13 cellular contexts compared by ENCODE assay signal in the genomic region with DNA sequence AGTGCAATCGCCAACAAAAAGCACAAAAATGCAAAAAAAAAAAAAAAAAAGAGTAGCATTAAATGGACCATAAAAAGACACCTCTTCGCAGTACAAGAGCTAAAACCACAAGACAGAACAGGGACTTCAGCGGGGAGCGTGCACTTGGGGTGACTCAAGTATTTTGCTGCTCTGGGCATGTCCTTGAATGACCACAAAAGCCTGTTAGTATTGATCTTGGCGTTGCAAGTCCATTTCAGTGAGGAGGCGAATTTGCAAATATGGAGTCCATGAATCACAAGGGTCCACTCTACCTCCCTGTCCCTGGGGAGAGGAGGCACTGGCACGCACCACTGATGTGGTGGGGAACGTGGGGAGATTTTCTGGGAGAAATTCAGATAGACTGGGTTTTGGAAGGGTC.
DNase-seq lines count a peak whose midpoint lies in the region; ATAC-seq and TF ChIP-seq lines count a peak whose summit lies in the region.
"Had no signal": no experiment of that assay in that cellular context is flagged by ENCODE, and none has a peak within 500 bp of the region (broad histone marks: within the 10 kb centered on the region; RNA-seq: fewer than 3 reads in every experiment).

No MANE protein-coding gene starts in this region.

- DNase-seq in Calu3, result peak; percentile 40
- peak; percentile 26 for DNase-seq in NCI-H187 treated with DMSO at 0.1 percent for 48 hours (lab: John Stamatoyannopoulos, UW)
- DNase-seq in NCI-H2196 treated with DMSO at 0.1 percent for 48 hours (lab: John Stamatoyannopoulos, UW; ENCODE audit: unreplicated experiment), result no peak
- no peak for DNase-seq in D341Med (ENCODE audit: low spot score)
- no peak for DNase-seq in left cardiac atrium
- DNase-seq: activated effector memory CD4-positive, alpha-beta T cell treated with anti-CD3 and anti-CD28 coated beads, Interleukin-2, amount 50 U/mL, for 16 hours; CD8-positive, alpha-beta T cell; NCI-H69; occipital lobe; stimulated activated naive B cell treated with anti-CD40 and anti-IgM and Interleukin-4, amounts not matched to agents 10 μg/mL and 1 μg/mL and 100 μg/mL, for 72 hours had no signal

- peaks cover 50% of the 10 kb centered on the region for H3K4me1 Mint-ChIP-seq in Calu3 (ENCODE audit: low read depth, unreplicated experiment)
- H3K4me1 Mint-ChIP-seq in dendritic cell treated with granulocyte-macrophage colony-stimulating factor and Interleukin-4, amounts not matched to agents 40 ng/mL and 50 ng/mL, for 4 days (ENCODE audit: low read depth), result peaks cover 78% of the 10 kb centered on the region

- WGBS in gastroesophageal sphincter (ENCODE audit: low coverage in 1 of 2), 2 donors, result 78 to 89% methylated on average over 4 to 7 of the region's 8 CpGs

- H3K27ac ChIP-seq in neutrophil, result peak overlapping the region; percentile 92
- H3K27ac ChIP-seq in gastroesophageal sphincter, result no peak overlapping the region

- TF ChIP-seq CTCF in Calu3 (IDR thresholded peaks at IDR 0.05; ENCODE audit: unreplicated experiment) (no peak), neutrophil (IDR thresholded peaks at IDR 0.05) (no peak), gastroesophageal sphincter (IDR thresholded peaks at IDR 0.05) (no peak)

- peaks cover 21% of the 10 kb centered on the region for H3K36me3 Mint-ChIP-seq in Calu3 (ENCODE audit: insufficient read depth, unreplicated experiment)
- H3K36me3 Mint-ChIP-seq in dendritic cell treated with granulocyte-macrophage colony-stimulating factor and Interleukin-4, amounts not matched to agents 40 ng/mL and 50 ng/mL, for 4 days (ENCODE audit: low read depth), result peaks cover 9% of the 10 kb centered on the region
- H3K36me3 Mint-ChIP-seq: CD8-positive, alpha-beta T cell; stimulated activated naive B cell treated with anti-CD40 and anti-IgM and Interleukin-4, amounts not matched to agents 10 μg/mL and 1 μg/mL and 100 μg/mL, for 72 hours had no signal

- H3K9me3 ChIP-seq in neutrophil, result no peaks in the 10 kb centered on the region
- no peaks in the 10 kb centered on the region for H3K9me3 ChIP-seq in gastroesophageal sphincter

- H3K4me3 ChIP-seq in neutrophil (ENCODE audit: low read depth in 1 of 2, low read length in 1 of 2), result peak overlapping the region in 1 of 2 experiments; percentile 60
- no peak overlapping the region for H3K4me3 ChIP-seq in gastroesophageal sphincter

- TF ChIP-seq POLR2A in gastroesophageal sphincter (IDR thresholded peaks at IDR 0.05), result no peak

- no peaks in the 10 kb centered on the region for H3K36me3 ChIP-seq in neutrophil
- no peaks in the 10 kb centered on the region for H3K36me3 ChIP-seq in gastroesophageal sphincter

- H3K4me1 ChIP-seq in neutrophil (ENCODE audit: control insufficient read depth in 1 of 2, insufficient read depth in 1 of 2, low read depth in 1 of 2, low read length in 1 of 2), result peaks cover 33 to 63% of the 10 kb centered on the region in 2 experiments
- H3K4me1 ChIP-seq in gastroesophageal sphincter, result peaks cover 0 to 15% (median 4%) of the 10 kb centered on the region in 3 donors

- peaks cover 3% of the 10 kb centered on the region for H3K9me3 Mint-ChIP-seq in Calu3 (ENCODE audit: low read depth, unreplicated experiment)
- no peaks in the 10 kb centered on the region for H3K9me3 Mint-ChIP-seq in dendritic cell treated with granulocyte-macrophage colony-stimulating factor and Interleukin-4, amounts not matched to agents 40 ng/mL and 50 ng/mL, for 4 days
- H3K9me3 Mint-ChIP-seq: CD8-positive, alpha-beta T cell; stimulated activated naive B cell treated with anti-CD40 and anti-IgM and Interleukin-4, amounts not matched to agents 10 μg/mL and 1 μg/mL and 100 μg/mL, for 72 hours had no signal

- no TSS peak for BruUV-seq in Calu3 (replicated peaks; lab: Mats Ljungman, UMichigan)

- no peaks in the 10 kb centered on the region for H3K27me3 Mint-ChIP-seq in Calu3 (ENCODE audit: unreplicated experiment)
- no peaks in the 10 kb centered on the region for H3K27me3 Mint-ChIP-seq in dendritic cell treated with granulocyte-macrophage colony-stimulating factor and Interleukin-4, amounts not matched to agents 40 ng/mL and 50 ng/mL, for 4 days

- no peak for TF ChIP-seq EP300 in gastroesophageal sphincter (IDR thresholded peaks at IDR 0.05)

- CTCF ChIA-PET in Calu3 (lab: Charles Lee), result interaction anchor here (0.6 to 1.6 kb wide), 3 partner anchors 16 to 191 kb away, joined by 3 to 4 read pairs (median 3); no protein-coding TSS in a partner anchor

- intact Hi-C loops in Calu3 (cut with micrococcal nuclease; ENCODE audit: unreplicated experiment) (loop anchor here (5.0 to 10.0 kb wide), 2 partner anchors 137 to 235 kb away; a partner anchor contains a TSS), left cardiac atrium (cut with DNase I) (no loop called here)
- intact Hi-C loops in dendritic cell treated with granulocyte-macrophage colony-stimulating factor and Interleukin-4, amounts not matched to agents 40 ng/mL and 50 ng/mL, for 4 days (cut with micrococcal nuclease), result loop anchor here (5.0 to 10.0 kb wide), 3 partner anchors 90 to 233 kb away; a partner anchor contains a TSS

- H3K27me3 ChIP-seq in neutrophil (no peaks in the 10 kb centered on the region), gastroesophageal sphincter (peaks cover 28% of the 10 kb centered on the region)

- ATAC-seq in gastroesophageal sphincter, result no peak
- ATAC-seq in left cardiac atrium, result no peak
- ATAC-seq: CD8-positive, alpha-beta T cell; stimulated activated naive B cell treated with anti-CD40 and anti-IgM and Interleukin-4, amounts not matched to agents 10 μg/mL and 1 μg/mL and 100 μg/mL, for 72 hours had no signal

- no peak overlapping the region for H3K4me3 Mint-ChIP-seq in Calu3 (ENCODE audit: low read depth, unreplicated experiment)
- H3K4me3 Mint-ChIP-seq in dendritic cell treated with granulocyte-macrophage colony-stimulating factor and Interleukin-4, amounts not matched to agents 40 ng/mL and 50 ng/mL, for 4 days, result peak overlapping the region; percentile 75
- H3K4me3 Mint-ChIP-seq: CD8-positive, alpha-beta T cell; stimulated activated naive B cell treated with anti-CD40 and anti-IgM and Interleukin-4, amounts not matched to agents 10 μg/mL and 1 μg/mL and 100 μg/mL, for 72 hours had no signal

- peak overlapping the region; percentile 98 for H3K27ac Mint-ChIP-seq in Calu3 (ENCODE audit: unreplicated experiment)
- peak overlapping the region; percentile 92 for H3K27ac Mint-ChIP-seq in dendritic cell treated with granulocyte-macrophage colony-stimulating factor and Interleukin-4, amounts not matched to agents 40 ng/mL and 50 ng/mL, for 4 days
- H3K27ac Mint-ChIP-seq: CD8-positive, alpha-beta T cell; stimulated activated naive B cell treated with anti-CD40 and anti-IgM and Interleukin-4, amounts not matched to agents 10 μg/mL and 1 μg/mL and 100 μg/mL, for 72 hours had no signal

Comparison
In these comparisons a context has a peak if more than half of its experiments do, and no peak if none do; other contexts are left out.
1. DNase-seq: peak in Calu3 (single experiment) and NCI-H187 treated with DMSO at 0.1 percent for 48 hours (single experiment); none in NCI-H2196 treated with DMSO at 0.1 percent for 48 hours (single experiment), D341Med (single experiment) and left cardiac atrium (single experiment).
2. intact Hi-C loops: an anchor here in Calu3 (5.0 to 10.0 kb wide) and dendritic cell treated with granulocyte-macrophage colony-stimulating factor and Interleukin-4, amounts not matched to agents 40 ng/mL and 50 ng/mL, for 4 days (5.0 to 10.0 kb wide); none called in left cardiac atrium.